Comparison of ENCODE assay signal across 1 cellular context in genomic region chr11:72684236-72684912, GRCh38.
TF ChIP-seq lines count a peak whose summit lies in the region.

No MANE protein-coding gene starts in this region.

TF ChIP-seq in HEK293, 187 proteins besides CTCF, POLR2A, EP300 and RAD21 (continued from another document):
- TF ChIP-seq ZNF658 (tag by site-specific recombination; IDR thresholded peaks at IDR 0.05) (no peak), ZFHX2 (tag by site-specific recombination; conservative IDR thresholded peaks at IDR 0.05) (peak; percentile 93), ZNF24 (tag by site-specific recombination; IDR thresholded peaks at IDR 0.05) (no peak), ZIC2 (tag by site-specific recombination; IDR thresholded peaks at IDR 0.05) (peak; percentile 44; the same call in 1 of the 2 replicates), ZNF654 (tag by site-specific recombination; IDR thresholded peaks at IDR 0.05; ENCODE audit: low read depth) (0 out of 2 replicates have a peak, but pooled peaks have one; percentile 7), YY2 (tag by site-specific recombination; IDR thresholded peaks at IDR 0.05) (no peak), RBAK (tag by site-specific recombination; IDR thresholded peaks at IDR 0.05) (no peak), GLIS2 (tag by site-specific recombination; IDR thresholded peaks at IDR 0.05) (no peak), ZNF449 (tag by site-specific recombination; IDR thresholded peaks at IDR 0.05) (no peak), ZNF239 (tag by site-specific recombination; IDR thresholded peaks at IDR 0.05) (no peak), ZNF18 (tag by site-specific recombination; IDR thresholded peaks at IDR 0.05) (no peak), EGR2 (tag by site-specific recombination; IDR thresholded peaks at IDR 0.05; ENCODE audit: low read depth) (peak; percentile 86)
